In genomic region chr19:54421169-54421516, GRCh38 we compare ENCODE assay signal across 16 cellular contexts. TPM values are rescaled to one million over a fixed set of nuclear protein-coding genes. Genes with fewer than 3 reads are reported as not detected.
DNase-seq lines count a peak whose midpoint lies in the region; ATAC-seq, FAIRE-seq and TF ChIP-seq lines count a peak whose summit lies in the region.
"Had no signal": no experiment of that assay in that cellular context is flagged by ENCODE, and none has a peak within 500 bp of the region (broad histone marks: within the 10 kb centered on the region; RNA-seq: fewer than 3 reads in every experiment).

No MANE protein-coding gene starts in this region.

- POLR2A ChIA-PET in A549 (lab: Yijun Ruan, JAX): interaction anchor here (0.6 kb wide), 1 partner anchor 10 kb away, joined by 3 read pairs; no protein-coding TSS in a partner anchor

- H3K4me2 ChIP-seq in A549: peak overlapping the region; percentile 72; the same call in 2 of the 3 replicates

- ATAC-seq in A549: no peak
- ATAC-seq in HG03432 (IDR thresholded peaks at IDR 0.05; ENCODE audit: unreplicated experiment): no peak
- ATAC-seq: effector memory CD8-positive, alpha-beta T cell had no signal

- TF ChIP-seq CTCF in A549 (IDR thresholded peaks at IDR 0.05): no peak

- CTCF ChIA-PET in A549 (lab: Yijun Ruan, JAX): interaction anchor here (1.9 to 4.2 kb wide), 4 partner anchors 10 to 30 kb away, joined by 4 to 23 read pairs (median 10); no protein-coding TSS in a partner anchor

- no peak for TF ChIP-seq RAD21 in A549 (conservative IDR thresholded peaks at IDR 0.05 in 1 of 2, IDR thresholded peaks at IDR 0.05 in 1 of 2)

- no peak for FAIRE-seq in A549 (lab: Jason Lieb, UNC)
- FAIRE-seq: GM18507 had no signal

- in situ Hi-C loops in KBM-7 (cut with MboI; ENCODE audit: low pct_unique_long_range_greater_than_20kb, low sequenced_read_pairs): no loop called here

- TF ChIP-seq EP300 in A549 (IDR thresholded peaks at IDR 0.05): no peak

- H3K4me3 ChIP-seq in A549: no peak overlapping the region
- H3K4me3 ChIP-seq: mucosa of descending colon had no signal

- H3K27ac ChIP-seq in A549 (no peak overlapping the region), angular gyrus (ENCODE audit: low read depth, low read length) (peak overlapping the region; percentile 95)
- H3K27ac ChIP-seq: VCaP had no signal

- H3K4me1 ChIP-seq in A549: peaks cover 15% of the 10 kb centered on the region; the same call in 2 of the 3 replicates

- H3K9me3 ChIP-seq in A549: no peaks in the 10 kb centered on the region
- H3K9me3 ChIP-seq: mucosa of descending colon had no signal

- TF ChIP-seq POLR2A in A549 (IDR thresholded peaks at IDR 0.05; ENCODE audit: low read length): no peak

- 60% methylated on average over 7 of the region's 9 CpGs for WGBS in A549 (ENCODE audit: missing lambda C conversion rate)

- DNase-seq in A549 (ENCODE audit: low read depth in 1 of 2, low spot score in 1 of 2) (no peak), iPS-NIHi11 (ENCODE audit: low spot score) (peak; percentile 77), foreskin melanocyte (no peak), KBM-7 (no peak)
- DNase-seq: activated naive CD8-positive, alpha-beta T cell treated with anti-CD3 and anti-CD28 coated beads, Interleukin-2, amount 10 ng/mL, durations not matched to agents 7 days and 5 days; CD4-positive, CD25-positive, alpha-beta regulatory T cell; effector memory CD8-positive, alpha-beta T cell; mucosa of descending colon; NCI-H2029 treated with DMSO at 0.1 percent for 48 hours; NCI-H524; SHP77 treated with DMSO at 0.1 percent for 48 hours; stimulated activated CD4-positive, alpha-beta T cell treated with anti-CD3 and anti-CD28 coated beads, Interleukin-1b, Interleukin-23, amount 100 ng/mL, for 48 hours had no signal

TF ChIP-seq in A549, 52 proteins besides CTCF, POLR2A, EP300 and RAD21:
- TF ChIP-seq SREBF2 (IDR thresholded peaks at IDR 0.05) (no peak), FOXS1 (CRISPR knock-in tag; IDR thresholded peaks at IDR 0.05) (no peak), MAFK (IDR thresholded peaks at IDR 0.05; ENCODE audit: partially characterized antibody) (no peak), HOXA7 (CRISPR knock-in tag; IDR thresholded peaks at IDR 0.05) (no peak), USF2 (IDR thresholded peaks at IDR 0.05) (no peak), TP53 (CRISPR knock-in tag; IDR thresholded peaks at IDR 0.05) (no peak), ZC3H11A (IDR thresholded peaks at IDR 0.05) (no peak), CHD2 (IDR thresholded peaks at IDR 0.05; ENCODE audit: low read length, partially characterized antibody) (no peak), JUNB (IDR thresholded peaks at IDR 0.05) (no peak), E2F6 (IDR thresholded peaks at IDR 0.05; ENCODE audit: borderline replicate concordance, low read depth) (no peak), NR3C1 (IDR thresholded peaks at IDR 0.05) (no peak), RCOR1 (IDR thresholded peaks at IDR 0.05; ENCODE audit: low read depth, low read length) (no peak), HEYL (CRISPR knock-in tag; IDR thresholded peaks at IDR 0.05) (no peak), GATA3 (IDR thresholded peaks at IDR 0.05; ENCODE audit: borderline replicate concordance) (no peak), SMC3 (IDR thresholded peaks at IDR 0.05) (no peak), HDAC2 (IDR thresholded peaks at IDR 0.05) (no peak), CHD4 (IDR thresholded peaks at IDR 0.05; ENCODE audit: borderline replicate concordance) (no peak)
TF ChIP-seq in A549: peak in this region for 0.

RNA-seq across cellular contexts. Expression of gene TTYH1, which starts 5.9 kb away (rescaled TPM):
- 0.31 and 0.56 TPM in 2 replicates for polyA plus RNA-seq in A549 (2011; rRNA removed)
- polyA plus RNA-seq in A549 (2012; cell fraction: cytosol; rRNA removed): 0.26 and 0.33 TPM in 2 replicates
- 0.48 and 0.50 TPM in 2 replicates for polyA plus RNA-seq in A549 (2012; cell fraction: nucleus; rRNA removed)
- 0.15 to 0.32 TPM in 2 of 3 replicates, not detected in the other for polyA plus RNA-seq in A549 (2017; fragmentation: RNase III; extraction: RNeasy Plus Mini Kit Qiagen cat#74134 plus additional on column Dnase treatment)
- 0.29 and 1.1 TPM in 2 replicates for polyA minus RNA-seq in A549 (2011; rRNA and poly(A)+ RNA removed)

RNA-seq across cellular contexts. Expression of gene LENG8, which starts 27.9 kb away (rescaled TPM):
- 30.6 and 52.8 TPM in 2 replicates for polyA plus RNA-seq in A549 (2011; rRNA removed)
- 48.4 and 62.4 TPM in 2 replicates for polyA plus RNA-seq in A549 (2012; cell fraction: cytosol; rRNA removed)
- 643 and 655 TPM in 2 replicates for polyA plus RNA-seq in A549 (2012; cell fraction: nucleus; rRNA removed)
- 137 to 148 TPM (median 140 TPM) in 3 replicates for polyA plus RNA-seq in A549 (2017; fragmentation: RNase III; extraction: RNeasy Plus Mini Kit Qiagen cat#74134 plus additional on column Dnase treatment)
- 42.5 and 48.1 TPM in 2 replicates for polyA minus RNA-seq in A549 (2011; rRNA and poly(A)+ RNA removed)

RNA-seq across cellular contexts. Expression of gene LENG9, which starts 42.4 kb away (rescaled TPM):
- 1.9 and 2.1 TPM in 2 replicates for polyA plus RNA-seq in A549 (2011; rRNA removed)
- polyA plus RNA-seq in A549 (2012; cell fraction: cytosol; rRNA removed): 1.6 and 2.8 TPM in 2 replicates
- 2.2 and 4.1 TPM in 2 replicates for polyA plus RNA-seq in A549 (2012; cell fraction: nucleus; rRNA removed)
- 3.8 to 4.9 TPM (median 4.1 TPM) in 3 replicates for polyA plus RNA-seq in A549 (2017; fragmentation: RNase III; extraction: RNeasy Plus Mini Kit Qiagen cat#74134 plus additional on column Dnase treatment)
- 3.7 and 5.1 TPM in 2 replicates for polyA minus RNA-seq in A549 (2011; rRNA and poly(A)+ RNA removed)

RNA-seq across cellular contexts. Expression of gene CDC42EP5, which starts 52.0 kb away (rescaled TPM):
- polyA plus RNA-seq in A549 (2011; rRNA removed) (not detected in 2 replicates), A549 (2017; fragmentation: RNase III; extraction: RNeasy Plus Mini Kit Qiagen cat#74134 plus additional on column Dnase treatment) (not detected in 3 replicates)
- polyA plus RNA-seq in A549 (2012; cell fraction: cytosol; rRNA removed): 0.16 TPM in 1 of 2 replicates, not detected in the other
- polyA plus RNA-seq in A549 (2012; cell fraction: nucleus; rRNA removed): not detected in 2 replicates
- not detected in 2 replicates for polyA minus RNA-seq in A549 (2011; rRNA and poly(A)+ RNA removed)
- polyA plus RNA-seq: CD4-positive, CD25-positive, alpha-beta regulatory T cell had no signal

RNA-seq across cellular contexts. Expression of gene LAIR1, which starts 56.4 kb away (rescaled TPM):
- polyA plus RNA-seq in A549 (2011; rRNA removed): not detected in 2 replicates
- not detected in 2 replicates for polyA plus RNA-seq in A549 (2012; cell fraction: cytosol; rRNA removed)
- 0.01 TPM in 1 of 2 replicates, not detected in the other for polyA plus RNA-seq in A549 (2012; cell fraction: nucleus; rRNA removed)
- not detected in 3 replicates for polyA plus RNA-seq in A549 (2017; fragmentation: RNase III; extraction: RNeasy Plus Mini Kit Qiagen cat#74134 plus additional on column Dnase treatment)
- polyA minus RNA-seq in A549 (2011; rRNA and poly(A)+ RNA removed): not detected in 2 replicates
